8 cellular contexts compared by ENCODE assay signal in genomic region chr14:37172024-37172869, GRCh38. TPM values are rescaled to one million over a fixed set of nuclear protein-coding genes. Genes with fewer than 3 reads are reported as not detected.
DNase-seq lines count a peak whose midpoint lies in the region; ATAC-seq and TF ChIP-seq lines count a peak whose summit lies in the region.

TSS of gene SLC25A21 (minus strand) at chr14:37172606.

- TF ChIP-seq CTCF in esophagus muscularis mucosa (IDR thresholded peaks at IDR 0.05): peak in 1 of 3 experiments; percentile 11
- TF ChIP-seq CTCF in tibial nerve (IDR thresholded peaks at IDR 0.05): peak in 2 of 5 experiments; percentile 40 to 47

- no peak for ATAC-seq in GM19463 (IDR thresholded peaks at IDR 0.05; ENCODE audit: unreplicated experiment)
- ATAC-seq in GM21367 (IDR thresholded peaks at IDR 0.05; ENCODE audit: unreplicated experiment): no peak

- intact Hi-C loops in esophagus muscularis mucosa (cut with DNase I): loop anchor here (2.0 kb wide), 1 partner anchor 25 kb away; the partner anchor contains the start of gene MIPOL1

- POLR2A ChIA-PET in CD8-positive, alpha-beta memory T cell (lab: Charles Lee): no interaction called here

- no peak within 1 kb of the TSS for H3K27ac Mint-ChIP-seq in CD8-positive, alpha-beta memory T cell

- peaks cover 1 to 7% of the 10 kb centered on the region in 2 donors for H3K27me3 Mint-ChIP-seq in CD8-positive, alpha-beta memory T cell

- WGBS in esophagus muscularis mucosa: 1% methylated on average over 16 of the region's 66 CpGs
- 1% methylated on average over 39 to 58 of the region's 66 CpGs for WGBS in mesodermal cell (ENCODE audit: insufficient coverage in 2 of 2), 2 experiments
- 0 to 1% methylated on average over 26 to 55 of the region's 66 CpGs for WGBS in tibial nerve, 2 donors

- no peak for DNase-seq in CD8-positive, alpha-beta memory T cell
- DNase-seq in LoVo (ENCODE audit: low spot score) (peak; percentile 87), SKM-1 treated with dmso at 0.1 percent for 144 hours (lab: John Stamatoyannopoulos, UW; ENCODE audit: unreplicated experiment) (peak; percentile 67), esophagus muscularis mucosa (ENCODE audit: extremely low spot score) (no peak), tibial nerve (ENCODE audit: low spot score in 2 of 2) (peak; percentile 46 to 50)

- no peaks in the 10 kb centered on the region for H3K4me1 Mint-ChIP-seq in CD8-positive, alpha-beta memory T cell

- no peak for TF ChIP-seq POLR2A in esophagus muscularis mucosa (IDR thresholded peaks at IDR 0.05; ENCODE audit: low read depth)
- TF ChIP-seq POLR2A in tibial nerve (IDR thresholded peaks at IDR 0.05): peak; percentile 22 to 32

- no peaks in the 10 kb centered on the region for H3K36me3 ChIP-seq in CD8-positive, alpha-beta memory T cell (ENCODE audit: insufficient read depth, low read length)
- H3K36me3 ChIP-seq in esophagus muscularis mucosa (no peaks in the 10 kb centered on the region), mesodermal cell (ENCODE audit: control insufficient read depth, insufficient read depth, low read length) (no peaks in the 10 kb centered on the region), tibial nerve (no peaks in the 10 kb centered on the region)

- peak within 1 kb of the TSS; percentile 70 for H3K27ac ChIP-seq in CD8-positive, alpha-beta memory T cell (ENCODE audit: low read depth, low read length)
- H3K27ac ChIP-seq in esophagus muscularis mucosa (replicated peaks in 1 of 4) (peak within 1 kb of the TSS; percentile 88 to 92 (median 90)), mesodermal cell (ENCODE audit: low read depth, low read length, severe bottlenecking) (peak within 1 kb of the TSS; percentile 87), tibial nerve (peak within 1 kb of the TSS; percentile 89 to 92 (median 90))

- H3K4me3 ChIP-seq in CD8-positive, alpha-beta memory T cell (ENCODE audit: low read length): no peak within 1 kb of the TSS
- H3K4me3 ChIP-seq in esophagus muscularis mucosa (peak within 1 kb of the TSS; percentile 66 to 78 (median 70)), mesodermal cell (ENCODE audit: extremely low read depth, insufficient read depth, low read length, poor library complexity, severe bottlenecking) (peak within 1 kb of the TSS; percentile 70), tibial nerve (peak within 1 kb of the TSS; percentile 74 to 84 (median 78))

- TF ChIP-seq EP300 in esophagus muscularis mucosa (IDR thresholded peaks at IDR 0.05) (no peak), tibial nerve (IDR thresholded peaks at IDR 0.05) (peak in 1 of 2 donors; percentile 74)

- no peaks in the 10 kb centered on the region for H3K36me3 Mint-ChIP-seq in CD8-positive, alpha-beta memory T cell

- H3K4me1 ChIP-seq in CD8-positive, alpha-beta memory T cell (ENCODE audit: insufficient read depth, low read length): no peaks in the 10 kb centered on the region
- peaks cover 15 to 21% (median 17%) of the 10 kb centered on the region in 4 donors for H3K4me1 ChIP-seq in esophagus muscularis mucosa
- peaks cover 5% of the 10 kb centered on the region for H3K4me1 ChIP-seq in mesodermal cell (ENCODE audit: control insufficient read depth, insufficient read depth, low read length, poor library complexity, severe bottlenecking)
- peaks cover 0 to 27% (median 8%) of the 10 kb centered on the region in 4 donors for H3K4me1 ChIP-seq in tibial nerve

- CTCF ChIA-PET in CD8-positive, alpha-beta memory T cell (lab: Charles Lee): no interaction called here

- no peak within 1 kb of the TSS for H3K4me3 Mint-ChIP-seq in CD8-positive, alpha-beta memory T cell

- no peaks in the 10 kb centered on the region for H3K27me3 ChIP-seq in CD8-positive, alpha-beta memory T cell (ENCODE audit: insufficient read depth, low read length, poor library complexity, severe bottlenecking)
- H3K27me3 ChIP-seq in esophagus muscularis mucosa (no peaks in the 10 kb centered on the region), tibial nerve (no peaks in the 10 kb centered on the region)

- H3K9me3 ChIP-seq in CD8-positive, alpha-beta memory T cell (ENCODE audit: low read length): no peaks in the 10 kb centered on the region
- H3K9me3 ChIP-seq in esophagus muscularis mucosa (no peaks in the 10 kb centered on the region), mesodermal cell (ENCODE audit: control insufficient read depth, low read length) (no peaks in the 10 kb centered on the region), tibial nerve (no peaks in the 10 kb centered on the region)

- H3K9me3 Mint-ChIP-seq in CD8-positive, alpha-beta memory T cell: peaks cover 0 to 12% (median 3%) of the 10 kb centered on the region in 5 donors

RNA-seq across cellular contexts. Expression of gene SLC25A21, which starts in this region (rescaled TPM):
- total RNA-seq in CD8-positive, alpha-beta memory T cell: not detected
- polyA plus RNA-seq in CD8-positive, alpha-beta memory T cell: not detected
- total RNA-seq in esophagus muscularis mucosa (1 to 10 TPM in 3 of 4 donors, under 1 TPM in 1; 0.39 to 3.3 (median 1.2) TPM), tibial nerve (under 1 TPM in 3 of 4 donors, not detected in 1; 0.30 to 0.98 (median 0.42) TPM)
- 0.52 TPM for polyA plus RNA-seq in mesodermal cell (2013, experiment 1 of 2)
- 1.4 TPM for polyA plus RNA-seq in mesodermal cell (2013, experiment 2 of 2)

Comparison
In these comparisons a context has a peak if more than half of its experiments do, and no peak if none do; other contexts are left out.
1. Peak in DNase-seq, H3K4me3 ChIP-seq and H3K27ac ChIP-seq in tibial nerve; RNA of the gene not detected or under 1 TPM.
2. DNase-seq: peak in LoVo (single experiment) and SKM-1 treated with dmso at 0.1 percent for 144 hours (single experiment); none in CD8-positive, alpha-beta memory T cell (0 of 5) and esophagus muscularis mucosa (single experiment).
3. Peak in every context shown above with its lines, with median percentiles within 50 percentile points of each other: H3K27ac ChIP-seq.